ENCODE assay signal across 32 cellular contexts in genomic region chr11:123151366-123151765, GRCh38. TPM values are rescaled to one million over a fixed set of nuclear protein-coding genes. Genes with fewer than 3 reads are reported as not detected.
"Had no signal": no experiment of that assay in that cellular context is flagged by ENCODE, and none has a peak within 500 bp of the region (broad histone marks: within the 10 kb centered on the region; RNA-seq: fewer than 3 reads in every experiment).

No MANE protein-coding gene starts in this region.

- H3K9me3 ChIP-seq: adrenal gland, body of pancreas had no signal

- H3K4me1 ChIP-seq: adrenal gland, body of pancreas had no signal

- H3K27me3 ChIP-seq: adrenal gland, body of pancreas, brain microvascular endothelial cell, cardiac muscle cell had no signal

- DNase-seq: activated B cell treated with CpG ODN at 0.5 μM for 24 hours; activated CD4-positive, alpha-beta memory T cell treated with anti-CD3 and anti-CD28 coated beads for 36 hours; activated CD4-positive, alpha-beta T cell treated with anti-CD3 and anti-CD28 coated beads for 4 hours; activated CD4-positive, alpha-beta T cell treated with anti-CD3 and anti-CD28 coated beads, Interleukin-2, amount 10 ng/mL, durations not matched to agents 24 days and 14 days; activated CD4-positive, alpha-beta T cell treated with anti-CD3 and anti-CD28 coated beads, Interleukin-2, amount 50 U/mL, for 1 hour; activated CD4-positive, alpha-beta T cell treated with anti-CD3 and anti-CD28 coated beads, Interleukin-2, amount 50 U/mL, for 4 hours; activated CD4-positive, CD25-positive, alpha-beta regulatory T cell treated with anti-CD3 and anti-CD28 coated beads, Interleukin-2, amount 50 U/mL, for 72 hours; activated CD8-positive, alpha-beta memory T cell treated with anti-CD3 and anti-CD28 coated beads, Interleukin-2, amount 50 U/mL, for 4 hours; activated CD8-positive, alpha-beta T cell treated with anti-CD3 and anti-CD28 coated beads for 36 hours; activated effector memory CD4-positive, alpha-beta T cell treated with anti-CD3 and anti-CD28 coated beads, Interleukin-2, amount 50 U/mL, for 16 hours; activated gamma-delta T cell treated with Interleukin-2 at 50 U/mL for 16 hours; activated naive CD4-positive, alpha-beta T cell; activated naive CD4-positive, alpha-beta T cell treated with anti-CD3 and anti-CD28 coated beads for 36 hours; activated naive CD4-positive, alpha-beta T cell treated with anti-CD3 and anti-CD28 coated beads, Interleukin-2, amount 50 U/mL, for 16 hours; activated naive CD8-positive, alpha-beta T cell treated with anti-CD3 and anti-CD28 coated beads for 36 hours; activated T-cell treated with anti-CD3 and anti-CD28 coated beads for 4 hours; activated T-cell treated with anti-CD3 and anti-CD28 coated beads, Interleukin-2, amount 50 U/mL, for 1 hour; activated T-cell treated with anti-CD3 and anti-CD28 coated beads, Interleukin-2, amount 50 U/mL, for 4 hours; activated T-cell treated with anti-CD3 and anti-CD28 coated beads, Interleukin-2, amount 50 U/mL, for 72 hours; adrenal gland; amniotic stem cell; aorta; body of pancreas; brain microvascular endothelial cell; caudate nucleus; cerebellar nuclear complex; T-helper 17 cell; T-helper 9 cell had no signal

- H3K27ac ChIP-seq: adrenal gland, body of pancreas, brain microvascular endothelial cell, cardiac muscle cell, VCaP had no signal

- H3K4me3 ChIP-seq: adrenal gland, body of pancreas, cardiac muscle cell had no signal

- H3K36me3 ChIP-seq: adrenal gland, brain microvascular endothelial cell, cardiac muscle cell had no signal

RNA-seq across cellular contexts. Expression of gene CLMP, which starts 43.7 kb away (rescaled TPM):
- total RNA-seq: activated B cell treated with CpG ODN at 0.5 μM for 24 hours; activated CD8-positive, alpha-beta memory T cell treated with anti-CD3 and anti-CD28 coated beads for 36 hours; activated T-helper 1 cell treated with anti-CD3 and anti-CD28 coated beads, Interleukin-12 subunit alpha, Interleukin-12 subunit beta, Interleukin-2, Interleukin-4 antibody, amounts not matched to agents 30 ng/mL and 10 ng/mL and 1 ng/mL, durations not matched to agents 14 hours and 24 hours and 36 hours had no signal
